ENCODE assay signal across 20 cellular contexts in genomic region chr5:176481659-176482213, GRCh38. TPM values are rescaled to one million over a fixed set of nuclear protein-coding genes. Genes with fewer than 3 reads are reported as not detected.
A peak's percentile ranks its signal among the peaks of the same experiment; 100 is the strongest.
DNase-seq lines count a peak whose midpoint lies in the region; ATAC-seq and TF ChIP-seq lines count a peak whose summit lies in the region.
"Had no signal": no experiment of that assay in that cellular context is flagged by ENCODE, and none has a peak within 500 bp of the region (broad histone marks: within the 10 kb centered on the region; RNA-seq: fewer than 3 reads in every experiment).

No MANE protein-coding gene starts in this region.

- POLR2A ChIA-PET in activated CD8-positive, alpha-beta T cell treated with anti-CD3 and anti-CD28 coated beads for 36 hours (lab: Charles Lee), result no interaction called here
- POLR2A ChIA-PET in activated CD8-positive, alpha-beta T cell treated with anti-CD3 and anti-CD28 coated beads, Interleukin-2, amount 10 ng/mL, durations not matched to agents 7 days and 5 days (lab: Charles Lee), result interaction anchor here (0.7 kb wide), 1 partner anchor 9 kb away, joined by 3 read pairs; no protein-coding TSS in a partner anchor
- POLR2A ChIA-PET in activated CD4-positive, alpha-beta memory T cell treated with anti-CD3 and anti-CD28 coated beads, Interleukin-2, amount 10 ng/mL, durations not matched to agents 7 days and 5 days (lab: Charles Lee), result interaction anchor here (0.6 to 3.3 kb wide), 7 partner anchors 9 to 72 kb away, joined by 3 to 12 read pairs (median 4); partner anchors contain the start of gene RNF44

- peak overlapping the region; percentile 34 for H3K27ac Mint-ChIP-seq in activated CD8-positive, alpha-beta T cell treated with anti-CD3 and anti-CD28 coated beads for 36 hours
- H3K27ac Mint-ChIP-seq in activated CD8-positive, alpha-beta T cell treated with anti-CD3 and anti-CD28 coated beads, Interleukin-2, amount 10 ng/mL, durations not matched to agents 7 days and 5 days, result no peak overlapping the region
- peak overlapping the region; percentile 63 for H3K27ac Mint-ChIP-seq in activated CD4-positive, alpha-beta memory T cell treated with anti-CD3 and anti-CD28 coated beads, Interleukin-2, amount 10 ng/mL, durations not matched to agents 7 days and 5 days
- H3K27ac Mint-ChIP-seq: dendritic cell treated with granulocyte-macrophage colony-stimulating factor and Interleukin-4, amounts not matched to agents 40 ng/mL and 50 ng/mL, for 4 days; T-helper 2 cell treated with Interferon-gamma antibody and Interleukin-4, amounts not matched to agents 5 μg/mL and 100 μg/mL, for 36 hours; type B pancreatic cell had no signal

- no peak overlapping the region for H3K4me3 Mint-ChIP-seq in activated CD8-positive, alpha-beta T cell treated with anti-CD3 and anti-CD28 coated beads for 36 hours
- H3K4me3 Mint-ChIP-seq in activated CD8-positive, alpha-beta T cell treated with anti-CD3 and anti-CD28 coated beads, Interleukin-2, amount 10 ng/mL, durations not matched to agents 7 days and 5 days, result no peak overlapping the region
- no peak overlapping the region for H3K4me3 Mint-ChIP-seq in activated CD4-positive, alpha-beta memory T cell treated with anti-CD3 and anti-CD28 coated beads, Interleukin-2, amount 10 ng/mL, durations not matched to agents 7 days and 5 days
- H3K4me3 Mint-ChIP-seq: dendritic cell treated with granulocyte-macrophage colony-stimulating factor and Interleukin-4, amounts not matched to agents 40 ng/mL and 50 ng/mL, for 4 days; T-helper 2 cell treated with Interferon-gamma antibody and Interleukin-4, amounts not matched to agents 5 μg/mL and 100 μg/mL, for 36 hours; type B pancreatic cell had no signal

- CTCF ChIA-PET in activated CD8-positive, alpha-beta T cell treated with anti-CD3 and anti-CD28 coated beads for 36 hours (lab: Charles Lee), result interaction anchor here (0.8 to 2.0 kb wide), 3 partner anchors 9 to 33 kb away, joined by 3 to 9 read pairs (median 3); partner anchors contain the start of gene FAF2
- CTCF ChIA-PET in activated CD8-positive, alpha-beta T cell treated with anti-CD3 and anti-CD28 coated beads, Interleukin-2, amount 10 ng/mL, durations not matched to agents 7 days and 5 days (lab: Charles Lee), result interaction anchor here (2.6 kb wide), 1 partner anchor 34 kb away, joined by 12 read pairs; the partner anchor contains the start of gene FAF2
- CTCF ChIA-PET in activated CD4-positive, alpha-beta memory T cell treated with anti-CD3 and anti-CD28 coated beads, Interleukin-2, amount 10 ng/mL, durations not matched to agents 7 days and 5 days (lab: Charles Lee), result interaction anchor here (0.8 to 1.8 kb wide), 4 partner anchors 15 to 66 kb away, joined by 3 to 4 read pairs (median 4); partner anchors contain the start of gene FAF2

- intact Hi-C loops in activated CD8-positive, alpha-beta T cell treated with anti-CD3 and anti-CD28 coated beads for 36 hours (cut with micrococcal nuclease), result no loop called here

- peaks cover 22% of the 10 kb centered on the region for H3K4me1 Mint-ChIP-seq in activated CD8-positive, alpha-beta T cell treated with anti-CD3 and anti-CD28 coated beads for 36 hours (ENCODE audit: low read depth)
- peaks cover 18% of the 10 kb centered on the region for H3K4me1 Mint-ChIP-seq in activated CD8-positive, alpha-beta T cell treated with anti-CD3 and anti-CD28 coated beads, Interleukin-2, amount 10 ng/mL, durations not matched to agents 7 days and 5 days (ENCODE audit: low read depth)
- peaks cover 40% of the 10 kb centered on the region for H3K4me1 Mint-ChIP-seq in activated CD4-positive, alpha-beta memory T cell treated with anti-CD3 and anti-CD28 coated beads, Interleukin-2, amount 10 ng/mL, durations not matched to agents 7 days and 5 days

- H3K36me3 Mint-ChIP-seq in activated CD8-positive, alpha-beta T cell treated with anti-CD3 and anti-CD28 coated beads for 36 hours (ENCODE audit: low read depth), result peaks cover 19% of the 10 kb centered on the region
- H3K36me3 Mint-ChIP-seq in activated CD8-positive, alpha-beta T cell treated with anti-CD3 and anti-CD28 coated beads, Interleukin-2, amount 10 ng/mL, durations not matched to agents 7 days and 5 days (ENCODE audit: low read depth), result peaks cover 38% of the 10 kb centered on the region
- H3K36me3 Mint-ChIP-seq in activated CD4-positive, alpha-beta memory T cell treated with anti-CD3 and anti-CD28 coated beads, Interleukin-2, amount 10 ng/mL, durations not matched to agents 7 days and 5 days (ENCODE audit: low read depth), result peaks cover 44% of the 10 kb centered on the region

- no peak for DNase-seq in activated CD8-positive, alpha-beta T cell treated with anti-CD3 and anti-CD28 coated beads for 36 hours
- no peak for DNase-seq in activated CD8-positive, alpha-beta T cell treated with anti-CD3 and anti-CD28 coated beads, Interleukin-2, amount 10 ng/mL, durations not matched to agents 7 days and 5 days
- peak; percentile 62 for DNase-seq in HT1080 (ENCODE audit: low read depth)
- no peak for DNase-seq in activated CD4-positive, alpha-beta memory T cell treated with anti-CD3 and anti-CD28 coated beads, Interleukin-2, amount 10 ng/mL, durations not matched to agents 7 days and 5 days
- DNase-seq in lung microvascular endothelial cell (ENCODE audit: low read depth in 2 of 2), result peak; percentile 11 to 34
- no peak for DNase-seq in DMS114 treated with DMSO at 0.1 percent for 48 hours (lab: John Stamatoyannopoulos, UW; ENCODE audit: unreplicated experiment)
- DNase-seq in NCI-H69 (lab: John Stamatoyannopoulos, UW), result no peak
- no peak for DNase-seq in DMS153 (lab: John Stamatoyannopoulos, UW)
- DNase-seq: activated CD4-positive, CD25-positive, alpha-beta regulatory T cell; activated naive CD4-positive, alpha-beta T cell treated with anti-CD3 and anti-CD28 coated beads, Interleukin-2, amount 50 U/mL, for 16 hours; body of pancreas; H7; NCI-H1105 treated with DMSO at 0.1 percent for 48 hours; NCI-H748 treated with DMSO at 0.1 percent for 48 hours; OCI-M1; stimulated activated naive CD4-positive, alpha-beta T cell treated with Interleukin-2 at 50 U/mL for 16 hours had no signal

- H3K9me3 Mint-ChIP-seq in activated CD8-positive, alpha-beta T cell treated with anti-CD3 and anti-CD28 coated beads for 36 hours, result no peaks in the 10 kb centered on the region
- no peaks in the 10 kb centered on the region for H3K9me3 Mint-ChIP-seq in activated CD8-positive, alpha-beta T cell treated with anti-CD3 and anti-CD28 coated beads, Interleukin-2, amount 10 ng/mL, durations not matched to agents 7 days and 5 days (ENCODE audit: insufficient read depth)
- no peaks in the 10 kb centered on the region for H3K9me3 Mint-ChIP-seq in activated CD4-positive, alpha-beta memory T cell treated with anti-CD3 and anti-CD28 coated beads, Interleukin-2, amount 10 ng/mL, durations not matched to agents 7 days and 5 days
- H3K9me3 Mint-ChIP-seq: dendritic cell treated with granulocyte-macrophage colony-stimulating factor and Interleukin-4, amounts not matched to agents 40 ng/mL and 50 ng/mL, for 4 days; T-helper 2 cell treated with Interferon-gamma antibody and Interleukin-4, amounts not matched to agents 5 μg/mL and 100 μg/mL, for 36 hours; type B pancreatic cell had no signal

- ATAC-seq in activated CD8-positive, alpha-beta T cell treated with anti-CD3 and anti-CD28 coated beads for 36 hours, result peak; percentile 13
- ATAC-seq in activated CD8-positive, alpha-beta T cell treated with anti-CD3 and anti-CD28 coated beads, Interleukin-2, amount 10 ng/mL, durations not matched to agents 7 days and 5 days, result no peak
- ATAC-seq: body of pancreas, gastroesophageal sphincter had no signal

- TF ChIP-seq CTCF in activated CD8-positive, alpha-beta T cell treated with anti-CD3 and anti-CD28 coated beads for 36 hours (IDR thresholded peaks at IDR 0.05), result no peak

- no peaks in the 10 kb centered on the region for H3K27me3 Mint-ChIP-seq in activated CD8-positive, alpha-beta T cell treated with anti-CD3 and anti-CD28 coated beads for 36 hours
- no peaks in the 10 kb centered on the region for H3K27me3 Mint-ChIP-seq in activated CD8-positive, alpha-beta T cell treated with anti-CD3 and anti-CD28 coated beads, Interleukin-2, amount 10 ng/mL, durations not matched to agents 7 days and 5 days (ENCODE audit: low read depth)
- no peaks in the 10 kb centered on the region for H3K27me3 Mint-ChIP-seq in activated CD4-positive, alpha-beta memory T cell treated with anti-CD3 and anti-CD28 coated beads, Interleukin-2, amount 10 ng/mL, durations not matched to agents 7 days and 5 days
- H3K27me3 Mint-ChIP-seq: dendritic cell treated with granulocyte-macrophage colony-stimulating factor and Interleukin-4, amounts not matched to agents 40 ng/mL and 50 ng/mL, for 4 days; type B pancreatic cell had no signal

RNA-seq across cellular contexts. Expression of gene FAF2, which starts 33.6 kb away (rescaled TPM):
- total RNA-seq in activated CD8-positive, alpha-beta T cell treated with anti-CD3 and anti-CD28 coated beads for 36 hours, result 10 to 100 TPM; 32.6 to 33.0 TPM
- total RNA-seq in activated CD8-positive, alpha-beta T cell treated with anti-CD3 and anti-CD28 coated beads, Interleukin-2, amount 10 ng/mL, durations not matched to agents 7 days and 5 days, result 10 to 100 TPM; 31.3 to 31.4 TPM
- total RNA-seq in HT1080 (2014; rRNA removed; shearing (Covaris generic)), result 46.5 and 66.9 TPM in 2 replicates
- 47.5 and 52.3 TPM in 2 replicates for polyA plus RNA-seq in HT1080 (2015; cell fraction: cytosol; rRNA removed)
- 89.1 and 91.7 TPM in 2 replicates for polyA plus RNA-seq in HT1080 (2015; cell fraction: nucleus; rRNA removed)
- 10 to 100 TPM; 36.2 to 38.7 TPM for total RNA-seq in activated CD4-positive, alpha-beta memory T cell treated with anti-CD3 and anti-CD28 coated beads, Interleukin-2, amount 10 ng/mL, durations not matched to agents 7 days and 5 days
- total RNA-seq in lung microvascular endothelial cell, result 30.1 and 57.3 TPM in 2 replicates

RNA-seq across cellular contexts. Expression of gene RNF44, which starts 55.5 kb away (rescaled TPM):
- total RNA-seq in activated CD8-positive, alpha-beta T cell treated with anti-CD3 and anti-CD28 coated beads for 36 hours, result 10 to 100 TPM; 55.3 to 62.7 TPM
- 10 to 100 TPM; 88.3 to 92.7 TPM for total RNA-seq in activated CD8-positive, alpha-beta T cell treated with anti-CD3 and anti-CD28 coated beads, Interleukin-2, amount 10 ng/mL, durations not matched to agents 7 days and 5 days
- 10.0 and 16.7 TPM in 2 replicates for total RNA-seq in HT1080 (2014; rRNA removed; shearing (Covaris generic))
- 27.5 and 28.8 TPM in 2 replicates for polyA plus RNA-seq in HT1080 (2015; cell fraction: cytosol; rRNA removed)
- polyA plus RNA-seq in HT1080 (2015; cell fraction: nucleus; rRNA removed), result 88.7 and 95.5 TPM in 2 replicates
- total RNA-seq in activated CD4-positive, alpha-beta memory T cell treated with anti-CD3 and anti-CD28 coated beads, Interleukin-2, amount 10 ng/mL, durations not matched to agents 7 days and 5 days, result 100 to 1,000 TPM; 142 to 143 TPM
- 2.4 and 5.6 TPM in 2 replicates for total RNA-seq in lung microvascular endothelial cell

Comparison
In these comparisons a context has a peak if more than half of its experiments do, and no peak if none do; other contexts are left out.
1. DNase-seq: peak in HT1080 (single experiment) and lung microvascular endothelial cell (2 of 2); none in activated CD8-positive, alpha-beta T cell treated with anti-CD3 and anti-CD28 coated beads for 36 hours (single experiment), activated CD8-positive, alpha-beta T cell treated with anti-CD3 and anti-CD28 coated beads, Interleukin-2, amount 10 ng/mL, durations not matched to agents 7 days and 5 days (single experiment), activated CD4-positive, alpha-beta memory T cell treated with anti-CD3 and anti-CD28 coated beads, Interleukin-2, amount 10 ng/mL, durations not matched to agents 7 days and 5 days (single experiment), DMS114 treated with DMSO at 0.1 percent for 48 hours (single experiment), NCI-H69 (single experiment) and DMS153 (single experiment).